ENCODE assay signal across 21 cellular contexts in genomic region chr10:127911218-127911866, GRCh38. TPM values are rescaled to one million over a fixed set of nuclear protein-coding genes. Genes with fewer than 3 reads are reported as not detected.
"Had no signal": no experiment of that assay in that cellular context is flagged by ENCODE, and none has a peak within 500 bp of the region (broad histone marks: within the 10 kb centered on the region; RNA-seq: fewer than 3 reads in every experiment).

No MANE protein-coding gene starts in this region.

- H3K4me1 Mint-ChIP-seq: nephron, T-cell had no signal

- H3K4me3 Mint-ChIP-seq: activated CD4-positive, alpha-beta T cell treated with anti-CD3 and anti-CD28 coated beads for 36 hours; activated CD8-positive, alpha-beta T cell treated with anti-CD3 and anti-CD28 coated beads, Interleukin-2, amount 10 ng/mL, durations not matched to agents 7 days and 5 days; activated T-helper 1 cell treated with anti-CD3 and anti-CD28 coated beads, Interleukin-12 subunit alpha, Interleukin-12 subunit beta, Interleukin-2, Interleukin-4 antibody, amounts not matched to agents 30 ng/mL and 10 ng/mL and 1 ng/mL, durations not matched to agents 14 hours and 24 hours and 36 hours; memory B cell; nephron; T-cell had no signal

- H3K36me3 ChIP-seq: prostate gland, suprapubic skin, upper lobe of right lung had no signal

- H3K27ac Mint-ChIP-seq: activated CD4-positive, alpha-beta T cell treated with anti-CD3 and anti-CD28 coated beads for 36 hours; activated CD8-positive, alpha-beta T cell treated with anti-CD3 and anti-CD28 coated beads, Interleukin-2, amount 10 ng/mL, durations not matched to agents 7 days and 5 days; activated T-helper 1 cell treated with anti-CD3 and anti-CD28 coated beads, Interleukin-12 subunit alpha, Interleukin-12 subunit beta, Interleukin-2, Interleukin-4 antibody, amounts not matched to agents 30 ng/mL and 10 ng/mL and 1 ng/mL, durations not matched to agents 14 hours and 24 hours and 36 hours; memory B cell; nephron; T-cell had no signal

- DNase-seq: activated CD4-positive, alpha-beta T cell treated with anti-CD3 and anti-CD28 coated beads for 36 hours; activated CD8-positive, alpha-beta memory T cell treated with anti-CD3 and anti-CD28 coated beads, Interleukin-2, amount 50 U/mL, for 48 hours; activated CD8-positive, alpha-beta T cell treated with anti-CD3 and anti-CD28 coated beads, Interleukin-2, amount 10 ng/mL, durations not matched to agents 7 days and 5 days; activated naive CD4-positive, alpha-beta T cell; aorta; occipital lobe; stimulated activated CD4-positive, alpha-beta T cell treated with anti-CD3 and anti-CD28 coated beads, Interleukin-4, amount 100 ng/mL, for 1 hour; stimulated activated CD8-positive, alpha-beta memory T cell treated with anti-CD3 and anti-CD28 coated beads, Interleukin-4, amount 100 ng/mL, for 48 hours; stimulated activated naive CD8-positive, alpha-beta T cell treated with anti-CD3 and anti-CD28 coated beads, Interleukin-15, Interleukin-2, amounts not matched to agents 100 U/mL and 50 U/mL, for 24 hours; T-cell; T1000; upper lobe of right lung had no signal

- H3K27me3 ChIP-seq: upper lobe of right lung had no signal

- H3K36me3 Mint-ChIP-seq: memory B cell, T-cell had no signal

- H3K4me3 ChIP-seq: prostate gland, suprapubic skin, upper lobe of right lung had no signal

- ATAC-seq: activated CD4-positive, alpha-beta T cell treated with anti-CD3 and anti-CD28 coated beads for 36 hours; activated CD8-positive, alpha-beta T cell treated with anti-CD3 and anti-CD28 coated beads, Interleukin-2, amount 10 ng/mL, durations not matched to agents 7 days and 5 days; stimulated activated naive CD8-positive, alpha-beta T cell treated with anti-CD3 and anti-CD28 coated beads, Interleukin-15, Interleukin-2, amounts not matched to agents 100 U/mL and 50 U/mL, for 24 hours; T-cell; upper lobe of right lung had no signal

- H3K27ac ChIP-seq: prostate gland, suprapubic skin, upper lobe of right lung had no signal

- H3K9me3 ChIP-seq: prostate gland, suprapubic skin, upper lobe of right lung had no signal

- H3K4me1 ChIP-seq: prostate gland had no signal

- H3K9me3 Mint-ChIP-seq: nephron, T-cell had no signal

RNA-seq across cellular contexts. Expression of gene CLRN3, which starts 18.6 kb away (rescaled TPM):
- total RNA-seq: activated CD4-positive, alpha-beta T cell treated with anti-CD3 and anti-CD28 coated beads for 36 hours; activated CD8-positive, alpha-beta T cell treated with anti-CD3 and anti-CD28 coated beads, Interleukin-2, amount 10 ng/mL, durations not matched to agents 7 days and 5 days; activated T-helper 1 cell treated with anti-CD3 and anti-CD28 coated beads, Interleukin-12 subunit alpha, Interleukin-12 subunit beta, Interleukin-2, Interleukin-4 antibody, amounts not matched to agents 30 ng/mL and 10 ng/mL and 1 ng/mL, durations not matched to agents 14 hours and 24 hours and 36 hours; aorta; bronchial epithelial cell; endothelial cell of umbilical vein; frontal cortex; kidney epithelial cell; prostate gland; suprapubic skin; T-cell; upper lobe of right lung had no signal
